Comparison of ENCODE assay signal across 8 cellular contexts in the genomic region with DNA sequence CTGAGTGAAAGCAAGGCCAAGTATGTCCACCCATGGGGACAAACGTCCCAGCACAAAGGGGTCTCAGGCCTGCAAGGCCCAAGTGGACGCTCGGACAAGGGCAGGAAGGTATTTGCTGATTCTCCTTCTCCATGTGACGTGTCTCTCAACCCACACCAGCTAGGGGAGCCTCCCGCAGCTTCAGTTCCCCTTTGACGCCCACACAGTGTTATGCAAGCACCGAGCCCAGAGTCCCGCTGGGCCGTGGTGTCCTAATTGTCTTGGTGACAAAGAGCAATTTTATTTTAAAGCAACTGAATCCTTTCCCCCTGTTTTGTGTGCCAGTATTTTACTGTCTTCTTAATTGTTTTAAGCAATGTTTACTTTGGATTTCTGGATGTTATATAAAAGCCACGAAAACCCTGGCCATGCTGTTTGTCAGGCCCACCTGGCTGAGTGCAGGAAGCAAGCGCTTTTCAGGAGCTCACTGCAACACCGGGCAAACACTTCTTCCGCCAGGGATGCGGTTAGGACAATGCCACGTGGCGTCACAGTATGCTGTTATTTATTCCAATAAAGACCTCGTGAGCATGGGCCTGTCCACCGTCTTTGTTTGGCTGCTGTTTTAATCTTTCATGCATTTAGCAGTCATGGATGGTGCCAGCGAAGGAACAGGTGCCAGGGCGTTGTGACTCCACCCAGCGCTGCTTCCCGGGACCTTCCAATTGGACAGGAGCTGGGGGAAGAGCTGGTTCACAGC. TPM values are rescaled to one million over a fixed set of nuclear protein-coding genes. Genes with fewer than 3 reads are reported as not detected.
DNase-seq lines count a peak whose midpoint lies in the region; FAIRE-seq and TF ChIP-seq lines count a peak whose summit lies in the region.

No MANE protein-coding gene starts in this region.

- H3K4me2 ChIP-seq in H1 (ENCODE audit: insufficient read depth in 1 of 2, low read depth in 2 of 2, low read length in 2 of 2) = peak overlapping the region in 1 of 2 experiments; percentile 31; a peak in 1 of 4 replicates

- H3K4ac ChIP-seq in H1 (replicated peaks; ENCODE audit: insufficient read length, low read depth, low read length) = peak overlapping the region; percentile 64

- H2AFZ ChIP-seq in H1 (ENCODE audit: low read length) = no peak overlapping the region

- 74% methylated on average over 22 of the region's 22 CpGs; no CpG with 5 or more reads in 1 of the 2 experiments for WGBS in H1 (ENCODE audit: extremely low coverage in 1 of 2, insufficient coverage in 1 of 2, insufficient read length in 1 of 2, insufficient replicate concordance in 2 of 2, low coverage in 1 of 2, low lambda C conversion rate in 2 of 2, missing lambda C conversion rate in 1 of 2), 2 experiments

- TF ChIP-seq CTCF in H1 (IDR thresholded peaks at IDR 0.05; ENCODE audit: control extremely low read depth in 1 of 3, insufficient read depth in 1 of 3, low read depth in 1 of 3, low read length in 3 of 3) = no peak

- peak overlapping the region; percentile 85; the same call in 1 of the 2 replicates for H2BK12ac ChIP-seq in H1 (ENCODE audit: low read depth, low read length)

- H3K27ac ChIP-seq in H1 (ENCODE audit: low read depth, low read length) = no peak overlapping the region

- TF ChIP-seq RAD21 in H1 (IDR thresholded peaks at IDR 0.05 in 1 of 2, conservative IDR thresholded peaks at IDR 0.05 in 1 of 2; ENCODE audit: low read depth in 2 of 2, low read length in 2 of 2) = no peak

- 0 out of 3 replicates have a peak, but pooled peaks of 1 of the 2 experiments have one; percentile 45 for TF ChIP-seq EP300 in H1 (IDR thresholded peaks at IDR 0.05; ENCODE audit: borderline replicate concordance in 1 of 2, low read depth in 2 of 2, low read length in 2 of 2)

- 0 out of 2 replicates have a peak overlapping the region, but pooled peaks have one; percentile 34 for H2AK5ac ChIP-seq in H1 (ENCODE audit: low read depth, low read length)

- POLR2A ChIA-PET in H1 (lab: Charles Lee; ENCODE audit: partially characterized antibody) = interaction anchor here (1.0 to 2.3 kb wide), 5 partner anchors 8 to 27 kb away, joined by 3 to 8 read pairs (median 5); no protein-coding TSS in a partner anchor

- no peaks in the 10 kb centered on the region for H3K79me2 ChIP-seq in H1 (ENCODE audit: control insufficient read depth in 1 of 2, insufficient read depth in 2 of 2, low read length in 2 of 2)

- intact Hi-C loops in posterior cingulate gyrus (cut with DNase I) = no loop called here

- H2BK15ac ChIP-seq in H1 (ENCODE audit: low read length) = 0 out of 2 replicates have a peak overlapping the region, but pooled peaks have one; percentile 81

- peak overlapping the region; percentile 38 for H2BK120ac ChIP-seq in H1 (replicated peaks; ENCODE audit: low read depth, low read length)

- H2BK20ac ChIP-seq in H1 (ENCODE audit: low read length) = peak overlapping the region; percentile 93; the same call in 1 of the 2 replicates

- no peak overlapping the region for H3K23ac ChIP-seq in H1 (ENCODE audit: insufficient read length)

- H4K8ac ChIP-seq in H1 (ENCODE audit: extremely low read depth, insufficient read depth, low read length) = peak overlapping the region; percentile 75; the same call in 1 of the 2 replicates

- no peak overlapping the region for H3K9ac ChIP-seq in H1 (replicated peaks in 1 of 4; ENCODE audit: extremely low read depth in 1 of 4, low read depth in 3 of 4, low read length in 3 of 4)

- no peak overlapping the region for H3K4me3 ChIP-seq in H1 (ENCODE audit: extremely low read depth in 1 of 4, insufficient read depth in 2 of 4, low read depth in 3 of 4, low read length in 4 of 4)

- CTCF ChIA-PET in H1 (lab: Charles Lee; ENCODE audit: partially characterized antibody) = interaction anchor here (1.3 to 2.2 kb wide), 4 partner anchors 10 to 87 kb away, joined by 3 to 5 read pairs (median 4); no protein-coding TSS in a partner anchor

- peak overlapping the region; percentile 77; the same call in 1 of the 2 replicates for H2BK5ac ChIP-seq in H1 (ENCODE audit: low read depth, low read length)

- H4K5ac ChIP-seq in H1 (ENCODE audit: insufficient read length, low read depth, low read length) = peak overlapping the region; percentile 41

- peak overlapping the region; percentile 97; the same call in 1 of the 2 replicates for H3K18ac ChIP-seq in H1 (ENCODE audit: extremely low read depth, low read length)

- no peaks in the 10 kb centered on the region for H3K9me3 ChIP-seq in H1 (ENCODE audit: insufficient read depth in 2 of 2, low read depth in 1 of 2, low read length in 1 of 2)

- H3K23me2 ChIP-seq in H1 (ENCODE audit: low read depth, low read length) = no peaks in the 10 kb centered on the region

- H3K56ac ChIP-seq in H1 (replicated peaks; ENCODE audit: insufficient read length, low read depth, low read length) = no peak overlapping the region

- H4K91ac ChIP-seq in H1 (replicated peaks; ENCODE audit: insufficient read length, low read length) = peak overlapping the region; percentile 58

- no peaks in the 10 kb centered on the region for H3K36me3 ChIP-seq in H1 (ENCODE audit: control insufficient read depth in 2 of 4, insufficient read depth in 4 of 4, low read length in 3 of 4)

- no peaks in the 10 kb centered on the region; a peak in 1 of 7 replicates for H3K27me3 ChIP-seq in H1 (replicated peaks in 1 of 4; ENCODE audit: control insufficient read depth in 3 of 4, extremely low read depth in 1 of 4, insufficient read depth in 3 of 4, low read length in 3 of 4)

- H3K14ac ChIP-seq in H1 (ENCODE audit: insufficient read length) = no peak overlapping the region

- FAIRE-seq in H1 (lab: Jason Lieb, UNC) = peak; percentile 62

- peak; percentile 37 for DNase-seq in activated effector memory CD4-positive, alpha-beta T cell treated with anti-CD3 and anti-CD28 coated beads, Interleukin-2, amount 50 U/mL, for 16 hours
- no peak for DNase-seq in activated effector memory CD4-positive, alpha-beta T cell treated with Interleukin-2 at 50 U/mL for 16 hours
- DNase-seq in NCI-H2029 (lab: John Stamatoyannopoulos, UW) (peak; percentile 95), H1 (ENCODE audit: low read depth in 1 of 2, low spot score in 2 of 2) (no peak), posterior cingulate gyrus (peak in 9 of 10 donors; percentile 46 to 95 (median 64)), ureter (ENCODE audit: low spot score) (no peak), AG08396 (ENCODE audit: low spot score) (no peak)
- no peak for DNase-seq in effector CD8-positive, alpha-beta T cell (lab: John Stamatoyannopoulos, UW)

- no peaks in the 10 kb centered on the region for H4K20me1 ChIP-seq in H1 (replicated peaks in 1 of 2; ENCODE audit: control insufficient read depth in 1 of 2, insufficient read depth in 2 of 2, low read length in 2 of 2)

- no peaks in the 10 kb centered on the region for H3K79me1 ChIP-seq in H1 (ENCODE audit: low read depth, low read length)

- peaks cover 5 to 19% (median 13%) of the 10 kb centered on the region in 4 experiments; a peak in 6 of 7 replicates for H3K4me1 ChIP-seq in H1 (replicated peaks in 1 of 4; ENCODE audit: control insufficient read depth in 3 of 4, insufficient read depth in 4 of 4, low read length in 3 of 4)

- no peak for TF ChIP-seq POLR2A in H1 (IDR thresholded peaks at IDR 0.05; ENCODE audit: control extremely low read depth in 1 of 2, low read depth in 2 of 2, low read length in 2 of 2)

TF ChIP-seq in H1, 55 proteins besides CTCF, POLR2A, EP300 and RAD21 (continues in another document):
- TF ChIP-seq CBX5 (IDR thresholded peaks at IDR 0.05; ENCODE audit: low read depth, low read length) (no peak), SUZ12 (IDR thresholded peaks at IDR 0.05; ENCODE audit: low read length) (no peak), FOSL1 (IDR thresholded peaks at IDR 0.05; ENCODE audit: insufficient read depth, low read depth, low read length) (no peak), EGR1 (IDR thresholded peaks at IDR 0.05; ENCODE audit: borderline replicate concordance, low read depth, low read length) (peak; percentile 92), MAFK (IDR thresholded peaks at IDR 0.05; ENCODE audit: low read depth, low read length) (no peak), CREB1 (IDR thresholded peaks at IDR 0.05) (0 out of 2 replicates have a peak, but pooled peaks have one; percentile 16), RNF2 (IDR thresholded peaks at IDR 0.05; ENCODE audit: borderline replicate concordance, low read depth, low read length, missing control alignments, poor library complexity, severe bottlenecking) (no peak), CEBPB (IDR thresholded peaks at IDR 0.05; ENCODE audit: low read depth, low read length) (peak; percentile 76), PHF8 (conservative IDR thresholded peaks at IDR 0.05; ENCODE audit: low read depth, low read length) (no peak), ZNF274 (IDR thresholded peaks at IDR 0.05; ENCODE audit: borderline replicate concordance, extremely low read depth, low read length) (no peak), HDAC2 (IDR thresholded peaks at IDR 0.05; ENCODE audit: borderline replicate concordance in 1 of 2, low read depth in 2 of 2, low read length in 2 of 2) (no peak)
- TF ChIP-seq, protein P1, sequence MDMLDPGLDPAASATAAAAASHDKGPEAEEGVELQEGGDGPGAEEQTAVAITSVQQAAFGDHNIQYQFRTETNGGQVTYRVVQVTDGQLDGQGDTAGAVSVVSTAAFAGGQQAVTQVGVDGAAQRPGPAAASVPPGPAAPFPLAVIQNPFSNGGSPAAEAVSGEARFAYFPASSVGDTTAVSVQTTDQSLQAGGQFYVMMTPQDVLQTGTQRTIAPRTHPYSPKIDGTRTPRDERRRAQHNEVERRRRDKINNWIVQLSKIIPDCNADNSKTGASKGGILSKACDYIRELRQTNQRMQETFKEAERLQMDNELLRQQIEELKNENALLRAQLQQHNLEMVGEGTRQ (IDR thresholded peaks at IDR 0.05; ENCODE audit: low read length) = 0 out of 2 replicates have a peak, but pooled peaks have one; percentile 24
- TF ChIP-seq, protein P2, sequence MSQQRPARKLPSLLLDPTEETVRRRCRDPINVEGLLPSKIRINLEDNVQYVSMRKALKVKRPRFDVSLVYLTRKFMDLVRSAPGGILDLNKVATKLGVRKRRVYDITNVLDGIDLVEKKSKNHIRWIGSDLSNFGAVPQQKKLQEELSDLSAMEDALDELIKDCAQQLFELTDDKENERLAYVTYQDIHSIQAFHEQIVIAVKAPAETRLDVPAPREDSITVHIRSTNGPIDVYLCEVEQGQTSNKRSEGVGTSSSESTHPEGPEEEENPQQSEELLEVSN (IDR thresholded peaks at IDR 0.05) = peak; percentile 42

RNA-seq across cellular contexts. Expression of a gene that starts 8.2 kb away (rescaled TPM):
- 0.37 and 0.50 TPM in 2 replicates for total RNA-seq in H1 (2021; fragmentation: NEBNext Ultra II Directional; extraction: Animal tissue kit (Norgen Biotek cat#: 25700))
- 0.80 and 1.5 TPM in 2 replicates for polyA plus RNA-seq in H1 (2011; rRNA removed)
- polyA plus RNA-seq in H1 (2011; cell fraction: cytosol; rRNA removed) = 1.7 TPM
- 3.1 TPM for polyA plus RNA-seq in H1 (2011; cell fraction: nucleus; rRNA removed)
- polyA plus RNA-seq in H1 (2012, experiment 1 of 2) = 0.17 to 0.80 TPM (median 0.41 TPM) in 4 replicates
- 0.45 TPM for polyA plus RNA-seq in H1 (2012, experiment 2 of 2)
- 0.95 TPM for polyA plus RNA-seq in H1 (2013, experiment 1 of 2)
- polyA plus RNA-seq in H1 (2013, experiment 2 of 2) = 0.42 TPM
- polyA minus RNA-seq in H1 (2011; rRNA and poly(A)+ RNA removed) = 0.60 and 0.93 TPM in 2 replicates
- polyA minus RNA-seq in H1 (2011; cell fraction: cytosol; rRNA and poly(A)+ RNA removed) = 0.81 TPM
- polyA minus RNA-seq in H1 (2011; cell fraction: nucleus; rRNA and poly(A)+ RNA removed) = 1.5 TPM
- total RNA-seq in ureter = 13.5 TPM

Comparison
In these comparisons a context has a peak if more than half of its experiments do, and no peak if none do; other contexts are left out.
1. DNase-seq: peak in activated effector memory CD4-positive, alpha-beta T cell treated with anti-CD3 and anti-CD28 coated beads, Interleukin-2, amount 50 U/mL, for 16 hours (single experiment), NCI-H2029 (single experiment) and posterior cingulate gyrus (9 of 10); none in activated effector memory CD4-positive, alpha-beta T cell treated with Interleukin-2 at 50 U/mL for 16 hours (single experiment), H1 (0 of 2), ureter (single experiment), effector CD8-positive, alpha-beta T cell (single experiment) and AG08396 (single experiment).